In genomic region chr4:153489856-153490558, GRCh38 we compare ENCODE assay signal across 10 cellular contexts. TPM values are rescaled to one million over a fixed set of nuclear protein-coding genes. Genes with fewer than 3 reads are reported as not detected.
DNase-seq lines count a peak whose midpoint lies in the region; ATAC-seq, FAIRE-seq and TF ChIP-seq lines count a peak whose summit lies in the region.
"Had no signal": no experiment of that assay in that cellular context is flagged by ENCODE, and none has a peak within 500 bp of the region (broad histone marks: within the 10 kb centered on the region; RNA-seq: fewer than 3 reads in every experiment).

No MANE protein-coding gene starts in this region.

- H3K4me3 ChIP-seq in OCI-LY1 (ENCODE audit: low read depth, low read length, poor library complexity, severe bottlenecking) (no peak overlapping the region), small intestine (ENCODE audit: low read depth in 1 of 2, low read length in 2 of 2) (no peak overlapping the region)
- peak overlapping the region; percentile 54 for H3K4me3 ChIP-seq in effector memory CD4-positive, alpha-beta T cell (ENCODE audit: insufficient read depth, low read depth, low read length, poor library complexity, severe bottlenecking)
- H3K4me3 ChIP-seq: lung had no signal

- H3K27ac Mint-ChIP-seq in activated CD4-positive, alpha-beta T cell treated with anti-CD3 and anti-CD28 coated beads, Interleukin-2, amount 10 ng/mL, durations not matched to agents 7 days and 5 days: peak overlapping the region; percentile 94
- H3K27ac Mint-ChIP-seq in stimulated activated naive B cell treated with anti-CD40 and anti-IgM and Interleukin-4, amounts not matched to agents 10 μg/mL and 1 μg/mL and 100 μg/mL, for 72 hours: peak overlapping the region; percentile 85

- no peaks in the 10 kb centered on the region for H3K9me3 ChIP-seq in OCI-LY1 (ENCODE audit: low read length)
- H3K9me3 ChIP-seq in effector memory CD4-positive, alpha-beta T cell (ENCODE audit: control insufficient read depth, low read length): no peaks in the 10 kb centered on the region
- H3K9me3 ChIP-seq in small intestine (ENCODE audit: control insufficient read depth, low read depth): no peaks in the 10 kb centered on the region

- peaks cover 7% of the 10 kb centered on the region; the same call in 1 of the 2 replicates for H3F3A ChIP-seq in OCI-LY1 (ENCODE audit: insufficient read depth, low read length)

- peaks cover 29% of the 10 kb centered on the region for H3K36me3 Mint-ChIP-seq in activated CD4-positive, alpha-beta T cell treated with anti-CD3 and anti-CD28 coated beads, Interleukin-2, amount 10 ng/mL, durations not matched to agents 7 days and 5 days (ENCODE audit: low read depth)
- H3K36me3 Mint-ChIP-seq in stimulated activated naive B cell treated with anti-CD40 and anti-IgM and Interleukin-4, amounts not matched to agents 10 μg/mL and 1 μg/mL and 100 μg/mL, for 72 hours: peaks cover 10 to 22% of the 10 kb centered on the region in 2 donors

- peaks cover 91% of the 10 kb centered on the region for H3K4me1 Mint-ChIP-seq in activated CD4-positive, alpha-beta T cell treated with anti-CD3 and anti-CD28 coated beads, Interleukin-2, amount 10 ng/mL, durations not matched to agents 7 days and 5 days
- peaks cover 56 to 90% of the 10 kb centered on the region in 2 donors for H3K4me1 Mint-ChIP-seq in stimulated activated naive B cell treated with anti-CD40 and anti-IgM and Interleukin-4, amounts not matched to agents 10 μg/mL and 1 μg/mL and 100 μg/mL, for 72 hours

- CTCF ChIA-PET in activated CD4-positive, alpha-beta T cell treated with anti-CD3 and anti-CD28 coated beads, Interleukin-2, amount 10 ng/mL, durations not matched to agents 7 days and 5 days (lab: Charles Lee): interaction anchor here (0.8 to 1.0 kb wide), 2 partner anchors 9 to 52 kb away, joined by 4 read pairs; no protein-coding TSS in a partner anchor

- peaks cover 96% of the 10 kb centered on the region for H3K79me2 ChIP-seq in OCI-LY1 (ENCODE audit: insufficient read depth, low read length)

- H3K9me3 Mint-ChIP-seq in activated CD4-positive, alpha-beta T cell treated with anti-CD3 and anti-CD28 coated beads, Interleukin-2, amount 10 ng/mL, durations not matched to agents 7 days and 5 days: no peaks in the 10 kb centered on the region
- peaks cover 2 to 4% of the 10 kb centered on the region in 2 donors for H3K9me3 Mint-ChIP-seq in stimulated activated naive B cell treated with anti-CD40 and anti-IgM and Interleukin-4, amounts not matched to agents 10 μg/mL and 1 μg/mL and 100 μg/mL, for 72 hours

- peak overlapping the region; percentile 65 for H3K4me3 Mint-ChIP-seq in activated CD4-positive, alpha-beta T cell treated with anti-CD3 and anti-CD28 coated beads, Interleukin-2, amount 10 ng/mL, durations not matched to agents 7 days and 5 days
- H3K4me3 Mint-ChIP-seq in stimulated activated naive B cell treated with anti-CD40 and anti-IgM and Interleukin-4, amounts not matched to agents 10 μg/mL and 1 μg/mL and 100 μg/mL, for 72 hours: peak overlapping the region; percentile 65 to 74

- 0 out of 2 replicates have a peak, but pooled peaks cover 4% of the 10 kb centered on the region for H4K20me1 ChIP-seq in OCI-LY1 (ENCODE audit: insufficient read depth, low read length)

- H3K9me2 ChIP-seq in OCI-LY1 (ENCODE audit: low read depth, low read length): no peaks in the 10 kb centered on the region

- H3K27me3 Mint-ChIP-seq in activated CD4-positive, alpha-beta T cell treated with anti-CD3 and anti-CD28 coated beads, Interleukin-2, amount 10 ng/mL, durations not matched to agents 7 days and 5 days: no peaks in the 10 kb centered on the region
- H3K27me3 Mint-ChIP-seq in stimulated activated naive B cell treated with anti-CD40 and anti-IgM and Interleukin-4, amounts not matched to agents 10 μg/mL and 1 μg/mL and 100 μg/mL, for 72 hours: no peaks in the 10 kb centered on the region

- H3K27me3 ChIP-seq in OCI-LY1 (ENCODE audit: insufficient read depth, low read length) (no peaks in the 10 kb centered on the region), small intestine (ENCODE audit: control insufficient read depth in 2 of 2, insufficient read depth in 2 of 2, low read length in 2 of 2) (no peaks in the 10 kb centered on the region)
- no peaks in the 10 kb centered on the region for H3K27me3 ChIP-seq in effector memory CD4-positive, alpha-beta T cell (replicated peaks; ENCODE audit: control insufficient read depth, insufficient read depth, low read length, poor library complexity, severe bottlenecking)

- no peak for TF ChIP-seq CTCF in OCI-LY1 (IDR thresholded peaks at IDR 0.05; ENCODE audit: low read length)

- DNase-seq in activated CD4-positive, alpha-beta T cell treated with anti-CD3 and anti-CD28 coated beads, Interleukin-2, amount 10 ng/mL, durations not matched to agents 7 days and 5 days: no peak
- DNase-seq in activated CD4-positive, alpha-beta T cell treated with anti-CD3 and anti-CD28 coated beads, Interleukin-2, amount 50 U/mL, for 48 hours: no peak
- no peak for DNase-seq in effector memory CD4-positive, alpha-beta T cell
- no peak for DNase-seq in stimulated activated naive B cell treated with anti-CD40 and anti-IgM and Interleukin-4, amounts not matched to agents 10 μg/mL and 1 μg/mL and 100 μg/mL, for 72 hours
- DNase-seq in small intestine (no peak), NCI-H2196 treated with DMSO at 0.1 percent for 48 hours (lab: John Stamatoyannopoulos, UW; ENCODE audit: unreplicated experiment) (no peak)
- DNase-seq: NCI-H774 had no signal

- H3K36me3 ChIP-seq in OCI-LY1 (ENCODE audit: insufficient read depth, low read length) (peaks cover 76% of the 10 kb centered on the region; the same call in 1 of the 2 replicates), small intestine (ENCODE audit: control insufficient read depth in 2 of 2, insufficient read depth in 2 of 2, low read length in 2 of 2) (no peaks in the 10 kb centered on the region)
- no peaks in the 10 kb centered on the region for H3K36me3 ChIP-seq in effector memory CD4-positive, alpha-beta T cell (ENCODE audit: control insufficient read depth, insufficient read depth, low read length)

- H3K4me1 ChIP-seq in OCI-LY1 (ENCODE audit: insufficient read depth, low read length, severe bottlenecking) (peaks cover 98% of the 10 kb centered on the region), small intestine (ENCODE audit: control insufficient read depth in 2 of 2, insufficient read depth in 1 of 2, low read depth in 1 of 2, low read length in 1 of 2) (peaks cover 0 to 7% of the 10 kb centered on the region in 2 donors)
- H3K4me1 ChIP-seq in effector memory CD4-positive, alpha-beta T cell (ENCODE audit: control insufficient read depth, insufficient read depth, low read length, poor library complexity, severe bottlenecking): peaks cover 61% of the 10 kb centered on the region

- POLR2A ChIA-PET in activated CD4-positive, alpha-beta T cell treated with anti-CD3 and anti-CD28 coated beads, Interleukin-2, amount 10 ng/mL, durations not matched to agents 7 days and 5 days (lab: Charles Lee): no interaction called here

- no peak overlapping the region for H2AFZ ChIP-seq in OCI-LY1 (ENCODE audit: low read length)

- WGBS in small intestine, 3 donors: 77 to 88% (median 80%) methylated on average over 7 of the region's 7 CpGs

- no peak overlapping the region for H3K9ac ChIP-seq in OCI-LY1 (ENCODE audit: low read length)

- no peak for FAIRE-seq in small intestine (lab: Jason Lieb, UNC)

- H3K4me2 ChIP-seq in OCI-LY1 (ENCODE audit: low read length): peak overlapping the region; percentile 27; the same call in 1 of the 2 replicates

- H3K27ac ChIP-seq in OCI-LY1 (ENCODE audit: low read depth, low read length, poor library complexity, severe bottlenecking): peak overlapping the region; percentile 78
- H3K27ac ChIP-seq in effector memory CD4-positive, alpha-beta T cell (ENCODE audit: insufficient read depth, low read length, poor library complexity, severe bottlenecking): peak overlapping the region; percentile 92
- no peak overlapping the region for H3K27ac ChIP-seq in small intestine (ENCODE audit: low read depth in 1 of 2, low read length in 1 of 2)

- no peak for ATAC-seq in stimulated activated naive B cell treated with anti-CD40 and anti-IgM and Interleukin-4, amounts not matched to agents 10 μg/mL and 1 μg/mL and 100 μg/mL, for 72 hours (replicated peaks)
- no peak for ATAC-seq in GM19328 (IDR thresholded peaks at IDR 0.05; ENCODE audit: unreplicated experiment)

RNA-seq across cellular contexts. Expression of gene TMEM131L, which starts 23.8 kb away (rescaled TPM):
- total RNA-seq in activated CD4-positive, alpha-beta T cell treated with anti-CD3 and anti-CD28 coated beads, Interleukin-2, amount 10 ng/mL, durations not matched to agents 7 days and 5 days: 10 to 100 TPM; 49.3 to 56.0 TPM
- 1 to 10 TPM in 1 of 3 donors, under 1 TPM in 2; 0.22 to 3.6 (median 0.27) TPM for polyA plus RNA-seq in small intestine

Comparison
In these comparisons a context has a peak if more than half of its experiments do, and no peak if none do; other contexts are left out.
1. H3K27ac ChIP-seq: peak in OCI-LY1 (single experiment) and effector memory CD4-positive, alpha-beta T cell (single experiment); none in small intestine (0 of 2).